In the genomic region with DNA sequence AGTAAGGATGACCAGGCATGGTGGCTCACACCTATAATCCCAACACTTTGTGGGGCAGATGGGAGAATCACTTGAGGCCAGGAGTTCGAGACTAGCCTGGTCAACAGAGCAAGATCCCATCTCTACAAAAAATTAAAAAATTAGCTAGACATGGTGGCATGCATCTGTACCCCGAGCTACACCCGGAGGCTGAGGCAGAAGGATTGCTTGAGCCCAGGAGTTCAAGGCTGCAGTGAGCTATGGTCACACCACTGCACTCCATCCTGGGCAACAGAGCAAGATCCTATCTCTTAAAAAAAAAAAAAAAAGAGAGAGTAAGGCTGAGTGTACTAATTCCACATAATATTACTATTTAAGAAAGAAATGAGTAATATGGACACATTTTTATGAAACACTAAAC, we compare ENCODE assay signal across 1 cellular context.
TF ChIP-seq lines count a peak whose summit lies in the region.

No MANE protein-coding gene starts in this region.

TF ChIP-seq in SK-N-SH treated with all-trans-retinoic acid at 6 μM for 48 hours, 23 proteins besides CTCF, POLR2A, EP300 and RAD21 (continued from another document):
- TF ChIP-seq TSHZ2 (CRISPR knock-in tag; IDR thresholded peaks at IDR 0.05): no peak
- TF ChIP-seq ESRRG (CRISPR knock-in tag; IDR thresholded peaks at IDR 0.05): no peak
- TF ChIP-seq TCF4 (CRISPR knock-in tag; IDR thresholded peaks at IDR 0.05; ENCODE audit: borderline replicate concordance): no peak
- TF ChIP-seq POU6F1 (CRISPR knock-in tag; IDR thresholded peaks at IDR 0.05; ENCODE audit: borderline replicate concordance, low read depth): no peak
- no peak for TF ChIP-seq ZFP3 (CRISPR knock-in tag; IDR thresholded peaks at IDR 0.05)
- TF ChIP-seq, protein P1, sequence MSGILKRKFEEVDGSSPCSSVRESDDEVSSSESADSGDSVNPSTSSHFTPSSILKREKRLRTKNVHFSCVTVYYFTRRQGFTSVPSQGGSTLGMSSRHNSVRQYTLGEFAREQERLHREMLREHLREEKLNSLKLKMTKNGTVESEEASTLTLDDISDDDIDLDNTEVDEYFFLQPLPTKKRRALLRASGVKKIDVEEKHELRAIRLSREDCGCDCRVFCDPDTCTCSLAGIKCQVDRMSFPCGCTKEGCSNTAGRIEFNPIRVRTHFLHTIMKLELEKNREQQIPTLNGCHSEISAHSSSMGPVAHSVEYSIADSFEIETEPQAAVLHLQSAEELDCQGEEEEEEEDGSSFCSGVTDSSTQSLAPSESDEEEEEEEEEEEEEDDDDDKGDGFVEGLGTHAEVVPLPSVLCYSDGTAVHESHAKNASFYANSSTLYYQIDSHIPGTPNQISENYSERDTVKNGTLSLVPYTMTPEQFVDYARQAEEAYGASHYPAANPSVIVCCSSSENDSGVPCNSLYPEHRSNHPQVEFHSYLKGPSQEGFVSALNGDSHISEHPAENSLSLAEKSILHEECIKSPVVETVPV (CRISPR knock-in tag; IDR thresholded peaks at IDR 0.05): no peak
- TF ChIP-seq SNAI2 (CRISPR knock-in tag; IDR thresholded peaks at IDR 0.05): no peak
- no peak for TF ChIP-seq CSDC2 (CRISPR knock-in tag; IDR thresholded peaks at IDR 0.05)
- no peak for TF ChIP-seq ZNF565 (CRISPR knock-in tag; conservative IDR thresholded peaks at IDR 0.05; ENCODE audit: low read depth)
- TF ChIP-seq, protein P2, sequence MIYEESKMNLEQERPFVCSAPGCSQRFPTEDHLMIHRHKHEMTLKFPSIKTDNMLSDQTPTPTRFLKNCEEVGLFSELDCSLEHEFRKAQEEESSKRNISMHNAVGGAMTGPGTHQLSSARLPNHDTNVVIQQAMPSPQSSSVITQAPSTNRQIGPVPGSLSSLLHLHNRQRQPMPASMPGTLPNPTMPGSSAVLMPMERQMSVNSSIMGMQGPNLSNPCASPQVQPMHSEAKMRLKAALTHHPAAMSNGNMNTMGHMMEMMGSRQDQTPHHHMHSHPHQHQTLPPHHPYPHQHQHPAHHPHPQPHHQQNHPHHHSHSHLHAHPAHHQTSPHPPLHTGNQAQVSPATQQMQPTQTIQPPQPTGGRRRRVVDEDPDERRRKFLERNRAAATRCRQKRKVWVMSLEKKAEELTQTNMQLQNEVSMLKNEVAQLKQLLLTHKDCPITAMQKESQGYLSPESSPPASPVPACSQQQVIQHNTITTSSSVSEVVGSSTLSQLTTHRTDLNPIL (CRISPR knock-in tag; IDR thresholded peaks at IDR 0.05; ENCODE audit: low read depth): no peak
- no peak for TF ChIP-seq ZNF8 (CRISPR knock-in tag; IDR thresholded peaks at IDR 0.05)
- TF ChIP-seq ZNF70 (CRISPR knock-in tag; IDR thresholded peaks at IDR 0.05): no peak
